14 cellular contexts compared by ENCODE assay signal in the genomic region with DNA sequence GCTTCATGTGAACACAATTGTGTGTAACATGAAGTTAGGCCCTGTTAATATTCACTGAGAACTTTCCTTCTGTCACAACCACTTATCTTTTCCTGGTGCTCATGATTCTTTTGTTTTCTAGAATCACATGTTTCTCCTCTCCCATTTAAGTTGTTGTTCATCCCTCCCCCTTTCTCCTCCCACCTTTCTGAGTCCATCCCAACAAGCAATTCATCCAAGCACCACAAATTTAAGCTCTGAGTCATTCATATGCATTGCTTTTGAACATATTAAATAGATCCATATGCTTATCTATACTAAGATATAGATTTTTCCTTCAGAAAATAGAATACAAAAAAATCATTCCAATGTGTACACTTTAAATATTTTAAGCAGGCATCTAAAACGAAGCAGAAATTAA.
DNase-seq lines count a peak whose midpoint lies in the region; ATAC-seq and TF ChIP-seq lines count a peak whose summit lies in the region.
"Had no signal": no experiment of that assay in that cellular context is flagged by ENCODE, and none has a peak within 500 bp of the region (broad histone marks: within the 10 kb centered on the region; RNA-seq: fewer than 3 reads in every experiment).

No MANE protein-coding gene starts in this region.

- no peaks in the 10 kb centered on the region for H3K9me3 ChIP-seq in adipocyte (ENCODE audit: control insufficient read depth, low read length)

- peaks cover 8% of the 10 kb centered on the region for H3K36me3 Mint-ChIP-seq in mesothelial cell of epicardium

- H3K4me3 ChIP-seq in adipocyte (ENCODE audit: low read length) (no peak overlapping the region), fibroblast of pulmonary artery (replicated peaks; ENCODE audit: low read depth, low read length) (no peak overlapping the region)
- H3K4me3 ChIP-seq: A549 had no signal

- H3K9ac ChIP-seq in adipocyte (ENCODE audit: low read length), result no peak overlapping the region

- no peaks in the 10 kb centered on the region for H3K27me3 Mint-ChIP-seq in mesothelial cell of epicardium (ENCODE audit: low read depth)

- no peak for TF ChIP-seq CTCF in fibroblast of pulmonary artery (IDR thresholded peaks at IDR 0.05; ENCODE audit: low read length, missing control alignments)
- TF ChIP-seq CTCF in mesothelial cell of epicardium (IDR thresholded peaks at IDR 0.05; ENCODE audit: unreplicated experiment), result no peak

- H3K4me1 ChIP-seq in adipocyte (ENCODE audit: control insufficient read depth, insufficient read depth, low read length), result no peaks in the 10 kb centered on the region
- H3K4me1 ChIP-seq: A549 had no signal

- peaks cover 28% of the 10 kb centered on the region for H3K9me3 Mint-ChIP-seq in mesothelial cell of epicardium

- intact Hi-C loops in head of caudate nucleus (cut with DNase I), result no loop called here

- H3K4me3 Mint-ChIP-seq in mesothelial cell of epicardium, result no peak overlapping the region
- H3K4me3 Mint-ChIP-seq: CD4-positive, alpha-beta T cell; H9 had no signal

- DNase-seq in NCI-H446 treated with DMSO at 0.1 percent for 48 hours (lab: John Stamatoyannopoulos, UW), result peak; percentile 83
- peak; percentile 8 for DNase-seq in adipocyte (ENCODE audit: low read depth)
- peak; percentile 64 for DNase-seq in fibroblast of pulmonary artery (ENCODE audit: low read depth)
- no peak for DNase-seq in mesothelial cell of epicardium (ENCODE audit: low spot score in 2 of 2, unreplicated experiment in 2 of 2)
- DNase-seq in NCI-H510A (lab: John Stamatoyannopoulos, UW), result no peak
- DNase-seq in head of caudate nucleus, result no peak
- DNase-seq: AML-193; CD4-positive, alpha-beta T cell; DMS153; DMS79 treated with DMSO at 0.1 percent for 48 hours; GF-D8; H9 had no signal

- H3K27me3 ChIP-seq in adipocyte (replicated peaks; ENCODE audit: control insufficient read depth, insufficient read depth, low read length), result no peaks in the 10 kb centered on the region

- peaks cover 34% of the 10 kb centered on the region for H3K4me1 Mint-ChIP-seq in mesothelial cell of epicardium

- no peaks in the 10 kb centered on the region for H3K36me3 ChIP-seq in adipocyte (ENCODE audit: control insufficient read depth, insufficient read depth, low read length, severe bottlenecking)

- no peak for ATAC-seq in GM18519 (IDR thresholded peaks at IDR 0.05; ENCODE audit: low FRiP score, unreplicated experiment)
- ATAC-seq: A549 had no signal

- peak overlapping the region; percentile 64 for H3K27ac Mint-ChIP-seq in mesothelial cell of epicardium
- H3K27ac Mint-ChIP-seq: CD4-positive, alpha-beta T cell; H9 had no signal

Comparison
In these comparisons a context has a peak if more than half of its experiments do, and no peak if none do; other contexts are left out.
1. DNase-seq: peak in NCI-H446 treated with DMSO at 0.1 percent for 48 hours (single experiment), adipocyte (single experiment) and fibroblast of pulmonary artery (single experiment); none in mesothelial cell of epicardium (0 of 2), NCI-H510A (single experiment) and head of caudate nucleus (0 of 42).